18 cellular contexts compared by ENCODE assay signal in genomic region chr1:38297852-38298251, GRCh38.
A peak's percentile ranks its signal among the peaks of the same experiment; 100 is the strongest.
DNase-seq lines count a peak whose midpoint lies in the region; ATAC-seq, FAIRE-seq and TF ChIP-seq lines count a peak whose summit lies in the region.
"Had no signal": no experiment of that assay in that cellular context is flagged by ENCODE, and none has a peak within 500 bp of the region (broad histone marks: within the 10 kb centered on the region; RNA-seq: fewer than 3 reads in every experiment).

No MANE protein-coding gene starts in this region.

- H3K4me1 Mint-ChIP-seq in astrocyte (ENCODE audit: low read depth, unreplicated experiment), result peaks cover 20% of the 10 kb centered on the region

- no peak for FAIRE-seq in astrocyte (lab: Jason Lieb, UNC)
- FAIRE-seq: D721Med, RCC 7860 had no signal

- no peaks in the 10 kb centered on the region for H3K36me3 Mint-ChIP-seq in astrocyte (ENCODE audit: low read depth, unreplicated experiment)

- TF ChIP-seq CTCF in GM12865 (IDR thresholded peaks at IDR 0.05; ENCODE audit: insufficient read depth, low read depth, low read length, missing control alignments) (no peak), astrocyte (IDR thresholded peaks at IDR 0.05; ENCODE audit: insufficient read depth, low read depth, low read length) (no peak), choroid plexus epithelial cell (conservative IDR thresholded peaks at IDR 0.05; ENCODE audit: low read depth, low read length) (no peak), foreskin keratinocyte (conservative IDR thresholded peaks at IDR 0.05) (no peak)

- no peaks in the 10 kb centered on the region for H3K9me3 ChIP-seq in astrocyte (ENCODE audit: insufficient read depth, low read depth, low read length)

- H3K4me3 Mint-ChIP-seq in astrocyte (ENCODE audit: unreplicated experiment), result no peak overlapping the region

- peaks cover 9% of the 10 kb centered on the region for H3K9me3 Mint-ChIP-seq in astrocyte (ENCODE audit: unreplicated experiment)

- no peak overlapping the region for H2AFZ ChIP-seq in astrocyte (ENCODE audit: low read depth, low read length)

- no peak overlapping the region for H3K27ac Mint-ChIP-seq in astrocyte (ENCODE audit: unreplicated experiment)

- H3K79me2 ChIP-seq in astrocyte (ENCODE audit: insufficient read depth, low read length), result no peaks in the 10 kb centered on the region

- H3K27ac ChIP-seq in astrocyte (ENCODE audit: low read depth, low read length) (no peak overlapping the region), foreskin keratinocyte (no peak overlapping the region)
- H3K27ac ChIP-seq: C4-2B had no signal

- H3K4me3 ChIP-seq in GM12865 (ENCODE audit: low read depth, low read length) (no peak overlapping the region), astrocyte (ENCODE audit: insufficient read depth, low read depth, low read length) (no peak overlapping the region), choroid plexus epithelial cell (ENCODE audit: low read depth, low read length) (no peak overlapping the region)

- H3K36me3 ChIP-seq in astrocyte (ENCODE audit: insufficient read depth, low read length), result no peaks in the 10 kb centered on the region

- DNase-seq in GM12865 (ENCODE audit: low read depth), result peak; percentile 66
- peak; percentile 5 for DNase-seq in astrocyte (ENCODE audit: low read depth)
- DNase-seq in choroid plexus epithelial cell (ENCODE audit: low read depth), result peak; percentile 61
- DNase-seq in smooth muscle cell of the brain vasculature (ENCODE audit: low read depth, low spot score), result peak; percentile 44
- DNase-seq in T-helper 9 cell, result no peak
- DNase-seq in foreskin keratinocyte, result no peak
- DNase-seq: H7; NCI-H1092 treated with DMSO at 0.1 percent for 48 hours; NCI-H2081; NCI-H2171 treated with DMSO at 0.1 percent for 48 hours; NCI-H446 treated with DMSO at 0.1 percent for 48 hours; NK-92 treated with Interleukin-12 subunit alpha and Interleukin-12 subunit beta, amount 100 ng/mL, for 24 hours; Right ventricle myocardium superior had no signal

- H3K27me3 ChIP-seq in astrocyte (ENCODE audit: insufficient read depth, low read length) (peaks cover 3% of the 10 kb centered on the region), foreskin keratinocyte (peaks cover 3% of the 10 kb centered on the region)

- ATAC-seq in foreskin keratinocyte (no peak), GM21390 (IDR thresholded peaks at IDR 0.05; ENCODE audit: unreplicated experiment) (no peak)
- ATAC-seq: SK-N-SH treated with all-trans-retinoic acid at 6 μM for 48 hours had no signal

- no peak overlapping the region for H3K9ac ChIP-seq in astrocyte (ENCODE audit: low read length)

- no peak overlapping the region for H3K4me2 ChIP-seq in astrocyte (ENCODE audit: low read length)

- H4K20me1 ChIP-seq in astrocyte (ENCODE audit: insufficient read depth, low read length), result no peaks in the 10 kb centered on the region

- H3K27me3 Mint-ChIP-seq in astrocyte (ENCODE audit: low read depth, unreplicated experiment), result peaks cover 10% of the 10 kb centered on the region

- H3K4me1 ChIP-seq in astrocyte (ENCODE audit: insufficient read depth, low read length) (peaks cover 8% of the 10 kb centered on the region), foreskin keratinocyte (no peaks in the 10 kb centered on the region)

Comparison
In these comparisons a context has a peak if more than half of its experiments do, and no peak if none do; other contexts are left out.
1. DNase-seq: peak in GM12865 (single experiment), astrocyte (single experiment), choroid plexus epithelial cell (single experiment) and smooth muscle cell of the brain vasculature (single experiment); none in T-helper 9 cell (single experiment) and foreskin keratinocyte (0 of 2).